In the genomic region with DNA sequence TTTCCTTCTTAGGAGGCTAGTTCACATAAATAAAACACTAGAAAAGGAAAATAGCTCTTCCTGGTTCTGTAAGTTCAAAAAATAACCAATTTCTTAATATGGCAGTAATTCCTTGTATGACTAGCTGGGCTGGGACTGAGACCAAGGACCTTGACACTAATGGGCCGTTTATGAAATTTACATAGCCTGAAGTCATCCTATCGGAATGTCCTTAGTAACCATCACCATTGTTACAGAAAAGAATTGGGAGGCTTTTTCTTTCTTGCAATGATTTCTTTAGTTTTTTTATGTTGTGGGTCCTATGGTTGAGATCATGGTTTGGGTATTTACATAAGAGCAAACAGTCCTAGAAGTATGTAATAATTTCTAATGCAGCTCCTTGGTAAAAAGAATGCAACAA, we compare ENCODE assay signal across 1 cellular context.
TF ChIP-seq lines count a peak whose summit lies in the region.

No MANE protein-coding gene starts in this region.

TF ChIP-seq in GM23338, 12 proteins besides CTCF, POLR2A, EP300 and RAD21 (continued from another document):
- TF ChIP-seq ZNF331 (CRISPR knock-in tag; IDR thresholded peaks at IDR 0.05; ENCODE audit: low read depth) (no peak), STAT1 (IDR thresholded peaks at IDR 0.05; ENCODE audit: unreplicated experiment) (no peak)
